Comparison of ENCODE assay signal across 1 cellular context in the genomic region with DNA sequence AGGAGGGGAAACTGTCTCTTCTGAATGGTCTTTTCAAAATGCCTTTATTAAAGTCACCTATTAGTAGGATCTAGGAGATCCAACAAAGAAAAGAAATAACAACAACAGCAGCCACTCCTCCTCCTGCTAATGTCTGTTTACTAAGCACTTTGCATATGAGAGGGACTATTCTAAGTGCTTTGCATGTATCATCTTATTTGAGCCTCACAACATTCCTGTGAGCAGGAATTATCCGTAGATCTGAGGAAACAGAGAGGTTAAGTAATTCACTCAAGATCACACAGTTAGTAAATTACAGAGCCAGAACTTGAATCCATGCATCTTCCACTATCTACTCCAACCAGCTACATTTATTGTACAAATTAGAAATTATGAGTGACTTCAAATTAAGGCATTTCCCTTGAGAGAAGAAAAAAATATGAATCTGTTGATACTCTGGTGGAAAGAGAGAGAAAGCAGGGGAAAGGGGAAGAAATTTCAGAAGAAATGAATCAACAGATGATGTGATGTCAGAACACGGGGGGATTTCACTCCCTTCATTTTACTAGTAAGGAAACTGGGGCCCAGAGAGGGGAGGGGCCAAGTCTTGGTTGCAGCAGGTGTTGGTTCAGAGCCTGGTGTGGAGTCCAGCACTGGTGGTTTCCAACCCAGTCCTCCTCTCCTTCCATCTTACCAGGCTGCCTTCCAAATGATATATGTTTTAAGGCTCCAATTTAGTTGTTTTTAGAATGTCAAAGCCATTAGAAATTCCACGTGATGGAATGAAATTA.
TF ChIP-seq lines count a peak whose summit lies in the region.

No MANE protein-coding gene starts in this region.

TF ChIP-seq in K562, 482 proteins besides CTCF, POLR2A, EP300 and RAD21 (continued from another document):
- TF ChIP-seq, protein P1, sequence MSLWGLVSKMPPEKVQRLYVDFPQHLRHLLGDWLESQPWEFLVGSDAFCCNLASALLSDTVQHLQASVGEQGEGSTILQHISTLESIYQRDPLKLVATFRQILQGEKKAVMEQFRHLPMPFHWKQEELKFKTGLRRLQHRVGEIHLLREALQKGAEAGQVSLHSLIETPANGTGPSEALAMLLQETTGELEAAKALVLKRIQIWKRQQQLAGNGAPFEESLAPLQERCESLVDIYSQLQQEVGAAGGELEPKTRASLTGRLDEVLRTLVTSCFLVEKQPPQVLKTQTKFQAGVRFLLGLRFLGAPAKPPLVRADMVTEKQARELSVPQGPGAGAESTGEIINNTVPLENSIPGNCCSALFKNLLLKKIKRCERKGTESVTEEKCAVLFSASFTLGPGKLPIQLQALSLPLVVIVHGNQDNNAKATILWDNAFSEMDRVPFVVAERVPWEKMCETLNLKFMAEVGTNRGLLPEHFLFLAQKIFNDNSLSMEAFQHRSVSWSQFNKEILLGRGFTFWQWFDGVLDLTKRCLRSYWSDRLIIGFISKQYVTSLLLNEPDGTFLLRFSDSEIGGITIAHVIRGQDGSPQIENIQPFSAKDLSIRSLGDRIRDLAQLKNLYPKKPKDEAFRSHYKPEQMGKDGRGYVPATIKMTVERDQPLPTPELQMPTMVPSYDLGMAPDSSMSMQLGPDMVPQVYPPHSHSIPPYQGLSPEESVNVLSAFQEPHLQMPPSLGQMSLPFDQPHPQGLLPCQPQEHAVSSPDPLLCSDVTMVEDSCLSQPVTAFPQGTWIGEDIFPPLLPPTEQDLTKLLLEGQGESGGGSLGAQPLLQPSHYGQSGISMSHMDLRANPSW (CRISPR knock-in tag; IDR thresholded peaks at IDR 0.05): no peak
- TF ChIP-seq ZNF507 (tag; conservative IDR thresholded peaks at IDR 0.05): peak; percentile 50; the same call in 1 of the 2 replicates
- no peak for TF ChIP-seq MITF (IDR thresholded peaks at IDR 0.05)
- TF ChIP-seq, protein P2, sequence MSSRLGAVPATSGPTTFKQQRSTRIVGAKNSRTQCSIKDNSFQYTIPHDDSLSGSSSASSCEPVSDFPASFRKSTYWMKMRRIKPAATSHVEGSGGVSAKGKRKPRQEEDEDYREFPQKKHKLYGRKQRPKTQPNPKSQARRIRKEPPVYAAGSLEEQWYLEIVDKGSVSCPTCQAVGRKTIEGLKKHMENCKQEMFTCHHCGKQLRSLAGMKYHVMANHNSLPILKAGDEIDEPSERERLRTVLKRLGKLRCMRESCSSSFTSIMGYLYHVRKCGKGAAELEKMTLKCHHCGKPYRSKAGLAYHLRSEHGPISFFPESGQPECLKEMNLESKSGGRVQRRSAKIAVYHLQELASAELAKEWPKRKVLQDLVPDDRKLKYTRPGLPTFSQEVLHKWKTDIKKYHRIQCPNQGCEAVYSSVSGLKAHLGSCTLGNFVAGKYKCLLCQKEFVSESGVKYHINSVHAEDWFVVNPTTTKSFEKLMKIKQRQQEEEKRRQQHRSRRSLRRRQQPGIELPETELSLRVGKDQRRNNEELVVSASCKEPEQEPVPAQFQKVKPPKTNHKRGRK (tag; IDR thresholded peaks at IDR 0.05): 0 out of 2 replicates have a peak, but pooled peaks have one; percentile 1
- TF ChIP-seq ZNF23 (CRISPR knock-in tag; IDR thresholded peaks at IDR 0.05): no peak
- TF ChIP-seq ZNF707 (CRISPR knock-in tag; conservative IDR thresholded peaks at IDR 0.05): no peak
- no peak for TF ChIP-seq POLR3G (IDR thresholded peaks at IDR 0.05; ENCODE audit: extremely low read depth, insufficient read length, insufficient replicate concordance)
- TF ChIP-seq POLR2AphosphoS5 (IDR thresholded peaks at IDR 0.05; ENCODE audit: control insufficient read depth, insufficient read depth, low read depth, low read length): no peak
- peak; percentile 42 for TF ChIP-seq RBM25 (IDR thresholded peaks at IDR 0.05; ENCODE audit: low read depth, low read length, severe bottlenecking)
- TF ChIP-seq, protein P3, sequence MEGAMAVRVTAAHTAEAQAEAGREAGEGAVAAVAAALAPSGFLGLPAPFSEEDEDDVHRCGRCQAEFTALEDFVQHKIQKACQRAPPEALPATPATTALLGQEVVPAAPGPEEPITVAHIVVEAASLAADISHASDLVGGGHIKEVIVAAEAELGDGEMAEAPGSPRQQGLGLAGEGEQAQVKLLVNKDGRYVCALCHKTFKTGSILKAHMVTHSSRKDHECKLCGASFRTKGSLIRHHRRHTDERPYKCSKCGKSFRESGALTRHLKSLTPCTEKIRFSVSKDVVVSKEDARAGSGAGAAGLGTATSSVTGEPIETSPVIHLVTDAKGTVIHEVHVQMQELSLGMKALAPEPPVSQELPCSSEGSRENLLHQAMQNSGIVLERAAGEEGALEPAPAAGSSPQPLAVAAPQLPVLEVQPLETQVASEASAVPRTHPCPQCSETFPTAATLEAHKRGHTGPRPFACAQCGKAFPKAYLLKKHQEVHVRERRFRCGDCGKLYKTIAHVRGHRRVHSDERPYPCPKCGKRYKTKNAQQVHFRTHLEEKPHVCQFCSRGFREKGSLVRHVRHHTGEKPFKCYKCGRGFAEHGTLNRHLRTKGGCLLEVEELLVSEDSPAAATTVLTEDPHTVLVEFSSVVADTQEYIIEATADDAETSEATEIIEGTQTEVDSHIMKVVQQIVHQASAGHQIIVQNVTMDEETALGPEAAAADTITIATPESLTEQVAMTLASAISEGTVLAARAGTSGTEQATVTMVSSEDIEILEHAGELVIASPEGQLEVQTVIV (CRISPR knock-in tag; IDR thresholded peaks at IDR 0.05; ENCODE audit: borderline replicate concordance): no peak
- TF ChIP-seq, protein P4, sequence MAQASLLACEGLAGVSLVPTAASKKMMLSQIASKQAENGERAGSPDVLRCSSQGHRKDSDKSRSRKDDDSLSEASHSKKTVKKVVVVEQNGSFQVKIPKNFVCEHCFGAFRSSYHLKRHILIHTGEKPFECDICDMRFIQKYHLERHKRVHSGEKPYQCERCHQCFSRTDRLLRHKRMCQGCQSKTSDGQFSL (CRISPR knock-in tag; IDR thresholded peaks at IDR 0.05): no peak
- TF ChIP-seq, protein P4 (tag; IDR thresholded peaks at IDR 0.05): no peak
